In genomic region chr2:203021986-203022385, GRCh38 we compare ENCODE assay signal across 1 cellular context.
TF ChIP-seq lines count a peak whose summit lies in the region.

No MANE protein-coding gene starts in this region.

TF ChIP-seq in HepG2, 621 proteins besides CTCF, POLR2A, EP300 and RAD21 (continued from another document):
- no peak for TF ChIP-seq GMEB2 (CRISPR knock-in tag; IDR thresholded peaks at IDR 0.05; ENCODE audit: low read depth)
- TF ChIP-seq SRSF9 (IDR thresholded peaks at IDR 0.05; ENCODE audit: borderline replicate concordance, insufficient read depth, low read depth, low read length, poor library complexity, severe bottlenecking): no peak
- TF ChIP-seq NFATC3 (CRISPR knock-in tag; IDR thresholded peaks at IDR 0.05): no peak
- TF ChIP-seq HNRNPL (IDR thresholded peaks at IDR 0.05; ENCODE audit: low read depth, low read length): no peak
- no peak for TF ChIP-seq MTA1 (CRISPR knock-in tag; IDR thresholded peaks at IDR 0.05; ENCODE audit: borderline replicate concordance)
- TF ChIP-seq ZNF891 (CRISPR knock-in tag; IDR thresholded peaks at IDR 0.05): no peak
- no peak for TF ChIP-seq ZNF143 (CRISPR knock-in tag; IDR thresholded peaks at IDR 0.05)
